ENCODE assay signal across 2 cellular contexts in genomic region chr4:69073375-69073774, GRCh38.
TF ChIP-seq lines count a peak whose summit lies in the region.

No MANE protein-coding gene starts in this region.

TF ChIP-seq in liver, 16 proteins besides CTCF, POLR2A, EP300 and RAD21:
- TF ChIP-seq MAX (IDR thresholded peaks at IDR 0.05), result no peak
- TF ChIP-seq YY1 (IDR thresholded peaks at IDR 0.05), result peak; percentile 55
- peak; percentile 49 for TF ChIP-seq SP1 (IDR thresholded peaks at IDR 0.05)
- TF ChIP-seq FOXA1 (IDR thresholded peaks at IDR 0.05), result no peak
- TF ChIP-seq JUND (IDR thresholded peaks at IDR 0.05), result no peak
- TF ChIP-seq HNF4A (conservative IDR thresholded peaks at IDR 0.05), result peak; percentile 43 to 47
- TF ChIP-seq ZBTB33 (IDR thresholded peaks at IDR 0.05), result no peak
- TF ChIP-seq, protein P1, sequence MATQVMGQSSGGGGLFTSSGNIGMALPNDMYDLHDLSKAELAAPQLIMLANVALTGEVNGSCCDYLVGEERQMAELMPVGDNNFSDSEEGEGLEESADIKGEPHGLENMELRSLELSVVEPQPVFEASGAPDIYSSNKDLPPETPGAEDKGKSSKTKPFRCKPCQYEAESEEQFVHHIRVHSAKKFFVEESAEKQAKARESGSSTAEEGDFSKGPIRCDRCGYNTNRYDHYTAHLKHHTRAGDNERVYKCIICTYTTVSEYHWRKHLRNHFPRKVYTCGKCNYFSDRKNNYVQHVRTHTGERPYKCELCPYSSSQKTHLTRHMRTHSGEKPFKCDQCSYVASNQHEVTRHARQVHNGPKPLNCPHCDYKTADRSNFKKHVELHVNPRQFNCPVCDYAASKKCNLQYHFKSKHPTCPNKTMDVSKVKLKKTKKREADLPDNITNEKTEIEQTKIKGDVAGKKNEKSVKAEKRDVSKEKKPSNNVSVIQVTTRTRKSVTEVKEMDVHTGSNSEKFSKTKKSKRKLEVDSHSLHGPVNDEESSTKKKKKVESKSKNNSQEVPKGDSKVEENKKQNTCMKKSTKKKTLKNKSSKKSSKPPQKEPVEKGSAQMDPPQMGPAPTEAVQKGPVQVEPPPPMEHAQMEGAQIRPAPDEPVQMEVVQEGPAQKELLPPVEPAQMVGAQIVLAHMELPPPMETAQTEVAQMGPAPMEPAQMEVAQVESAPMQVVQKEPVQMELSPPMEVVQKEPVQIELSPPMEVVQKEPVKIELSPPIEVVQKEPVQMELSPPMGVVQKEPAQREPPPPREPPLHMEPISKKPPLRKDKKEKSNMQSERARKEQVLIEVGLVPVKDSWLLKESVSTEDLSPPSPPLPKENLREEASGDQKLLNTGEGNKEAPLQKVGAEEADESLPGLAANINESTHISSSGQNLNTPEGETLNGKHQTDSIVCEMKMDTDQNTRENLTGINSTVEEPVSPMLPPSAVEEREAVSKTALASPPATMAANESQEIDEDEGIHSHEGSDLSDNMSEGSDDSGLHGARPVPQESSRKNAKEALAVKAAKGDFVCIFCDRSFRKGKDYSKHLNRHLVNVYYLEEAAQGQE (IDR thresholded peaks at IDR 0.05), result no peak
- TF ChIP-seq TAF1 (conservative IDR thresholded peaks at IDR 0.05), result no peak
- TF ChIP-seq RXRA (IDR thresholded peaks at IDR 0.05), result peak; percentile 87 to 91
- no peak for TF ChIP-seq HNF4G (IDR thresholded peaks at IDR 0.05)
- TF ChIP-seq ATF3 (IDR thresholded peaks at IDR 0.05), result no peak
- TF ChIP-seq EGR1 (IDR thresholded peaks at IDR 0.05; ENCODE audit: low read depth in 2 of 2), result no peak
- TF ChIP-seq GABPA (IDR thresholded peaks at IDR 0.05 in 1 of 2, conservative IDR thresholded peaks at IDR 0.05 in 1 of 2), result no peak
- no peak for TF ChIP-seq NR2F2 (IDR thresholded peaks at IDR 0.05)

TF ChIP-seq in HepG2, 621 proteins besides CTCF, POLR2A, EP300 and RAD21:
- no peak for TF ChIP-seq PHB2 (IDR thresholded peaks at IDR 0.05; ENCODE audit: partially characterized antibody)
